8 cellular contexts compared by ENCODE assay signal in the genomic region with DNA sequence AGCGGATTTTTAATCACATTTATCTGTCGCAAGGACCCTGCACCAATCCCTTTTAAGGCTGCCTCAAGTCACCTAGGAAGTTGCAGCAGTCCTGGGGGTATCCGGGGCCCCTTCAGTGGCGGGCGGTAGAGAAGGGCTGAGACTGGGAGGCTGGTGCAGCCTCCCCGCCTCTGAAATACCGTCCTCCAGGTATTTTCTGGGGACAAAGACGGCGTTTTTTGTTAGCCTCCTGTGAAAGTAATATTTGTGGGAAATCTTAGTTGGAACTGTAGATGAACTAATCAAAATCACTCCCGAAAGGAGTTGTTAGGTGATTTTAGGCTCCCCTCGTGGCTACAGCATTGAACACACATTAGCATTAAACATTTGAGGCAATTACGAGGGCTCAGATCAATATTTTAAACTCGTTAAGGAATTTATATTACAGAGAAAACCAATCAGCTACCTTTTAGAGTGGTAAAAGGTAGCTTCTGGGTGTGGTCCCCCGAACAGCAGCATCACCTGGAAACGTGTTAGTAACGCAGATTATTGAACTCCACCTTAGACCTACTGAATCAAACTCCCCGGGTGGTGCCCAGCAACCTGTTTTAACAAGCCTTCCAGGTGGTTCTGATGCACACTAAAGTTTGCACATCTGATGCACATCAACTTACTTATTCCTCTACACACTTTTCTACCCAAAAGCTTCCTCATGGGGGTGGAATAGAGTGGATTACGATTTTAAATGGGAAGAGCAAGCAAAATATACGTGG. TPM values are rescaled to one million over a fixed set of nuclear protein-coding genes. Genes with fewer than 3 reads are reported as not detected.
DNase-seq lines count a peak whose midpoint lies in the region; ATAC-seq and TF ChIP-seq lines count a peak whose summit lies in the region.

No MANE protein-coding gene starts in this region.

- H3K9me3 ChIP-seq in HUES64 (ENCODE audit: insufficient read depth, low read depth, low read length), result no peaks in the 10 kb centered on the region
- no peaks in the 10 kb centered on the region for H3K9me3 ChIP-seq in suprapubic skin

- H3K27me3 ChIP-seq in HUES64 (ENCODE audit: insufficient read depth, low read length) (no peaks in the 10 kb centered on the region), kidney epithelial cell (ENCODE audit: control insufficient read depth, insufficient read depth, low read length) (no peaks in the 10 kb centered on the region), suprapubic skin (no peaks in the 10 kb centered on the region)

- no peak for TF ChIP-seq POLR2A in suprapubic skin (IDR thresholded peaks at IDR 0.05)

- 24% methylated on average over 16 of the region's 19 CpGs for WGBS in HUES64
- 4% methylated on average over 19 of the region's 19 CpGs for WGBS in suprapubic skin

- no peak for TF ChIP-seq EP300 in suprapubic skin (IDR thresholded peaks at IDR 0.05)

- peak overlapping the region; percentile 81 for H3K9ac ChIP-seq in HUES64 (ENCODE audit: low read depth, low read length)

- H3K4me1 ChIP-seq in HUES64 (ENCODE audit: insufficient read depth, low read length) (peaks cover 7% of the 10 kb centered on the region; the same call in 1 of the 2 replicates), suprapubic skin (peaks cover 26% of the 10 kb centered on the region)

- H3K4me3 ChIP-seq in AG09309 (ENCODE audit: control insufficient read depth, low read depth, low read length) (peak overlapping the region; percentile 96), HUES64 (ENCODE audit: low read length) (peak overlapping the region; percentile 95), kidney epithelial cell (ENCODE audit: low read depth, low read length) (peak overlapping the region; percentile 92), suprapubic skin (peak overlapping the region; percentile 100)

- DNase-seq in AG09309 (ENCODE audit: low read depth) (no peak), kidney epithelial cell (ENCODE audit: low read depth) (no peak), suprapubic skin (ENCODE audit: low spot score in 2 of 2) (no peak), NCI-H1092 treated with DMSO at 0.1 percent for 48 hours (lab: John Stamatoyannopoulos, UW) (no peak), kidney glomerular epithelial cell (lab: John Stamatoyannopoulos, UW) (no peak)

- no peak for TF ChIP-seq CTCF in AG09309 (IDR thresholded peaks at IDR 0.05; ENCODE audit: control insufficient read depth, insufficient read depth, low read depth, low read length, missing control alignments)
- TF ChIP-seq CTCF in kidney epithelial cell (IDR thresholded peaks at IDR 0.05; ENCODE audit: insufficient read depth, low read length, poor library complexity, severe bottlenecking), result no peak
- no peak for TF ChIP-seq CTCF in suprapubic skin (IDR thresholded peaks at IDR 0.05)

- peak; percentile 27 for ATAC-seq in GM19455 (IDR thresholded peaks at IDR 0.05; ENCODE audit: unreplicated experiment)

- H3K36me3 ChIP-seq in HUES64 (ENCODE audit: insufficient read depth, low read length), result no peaks in the 10 kb centered on the region
- no peaks in the 10 kb centered on the region for H3K36me3 ChIP-seq in kidney epithelial cell (ENCODE audit: control insufficient read depth, insufficient read depth, low read length)
- no peaks in the 10 kb centered on the region for H3K36me3 ChIP-seq in suprapubic skin

- H3K27ac ChIP-seq in HUES64 (ENCODE audit: low read depth, low read length) (peak overlapping the region; percentile 70), angular gyrus (ENCODE audit: low read depth, low read length) (peak overlapping the region; percentile 56), suprapubic skin (peak overlapping the region; percentile 99)

RNA-seq across cellular contexts. Expression of a gene that starts 0.5 kb away (rescaled TPM):
- 50.6 TPM for polyA plus RNA-seq in HUES64 (2013, experiment 1 of 2)
- 49.4 TPM for polyA plus RNA-seq in HUES64 (2013, experiment 2 of 2)
- total RNA-seq in kidney epithelial cell (109 and 112 TPM in 2 replicates), suprapubic skin (100 to 1,000 TPM in 2 of 4 donors, 10 to 100 TPM in 2; 93.5 to 153 (median 100) TPM)

RNA-seq across cellular contexts. Expression of a gene that starts 19.0 kb away (rescaled TPM):
- 0.55 TPM for polyA plus RNA-seq in HUES64 (2013, experiment 1 of 2)
- 0.70 TPM for polyA plus RNA-seq in HUES64 (2013, experiment 2 of 2)
- total RNA-seq in kidney epithelial cell (0.54 and 0.55 TPM in 2 replicates), suprapubic skin (1 to 10 TPM; 1.9 to 6.4 (median 2.1) TPM)

RNA-seq across cellular contexts. Expression of a gene that starts 55.7 kb away (rescaled TPM):
- 0.30 TPM for polyA plus RNA-seq in HUES64 (2013, experiment 1 of 2)
- 0.44 TPM for polyA plus RNA-seq in HUES64 (2013, experiment 2 of 2)
- total RNA-seq in kidney epithelial cell (1.2 and 2.6 TPM in 2 replicates), suprapubic skin (10 to 100 TPM in 1 of 4 donors, 1 to 10 TPM in 3; 2.6 to 12.9 (median 4.3) TPM)
